Comparison of ENCODE assay signal across 13 cellular contexts in the genomic region with DNA sequence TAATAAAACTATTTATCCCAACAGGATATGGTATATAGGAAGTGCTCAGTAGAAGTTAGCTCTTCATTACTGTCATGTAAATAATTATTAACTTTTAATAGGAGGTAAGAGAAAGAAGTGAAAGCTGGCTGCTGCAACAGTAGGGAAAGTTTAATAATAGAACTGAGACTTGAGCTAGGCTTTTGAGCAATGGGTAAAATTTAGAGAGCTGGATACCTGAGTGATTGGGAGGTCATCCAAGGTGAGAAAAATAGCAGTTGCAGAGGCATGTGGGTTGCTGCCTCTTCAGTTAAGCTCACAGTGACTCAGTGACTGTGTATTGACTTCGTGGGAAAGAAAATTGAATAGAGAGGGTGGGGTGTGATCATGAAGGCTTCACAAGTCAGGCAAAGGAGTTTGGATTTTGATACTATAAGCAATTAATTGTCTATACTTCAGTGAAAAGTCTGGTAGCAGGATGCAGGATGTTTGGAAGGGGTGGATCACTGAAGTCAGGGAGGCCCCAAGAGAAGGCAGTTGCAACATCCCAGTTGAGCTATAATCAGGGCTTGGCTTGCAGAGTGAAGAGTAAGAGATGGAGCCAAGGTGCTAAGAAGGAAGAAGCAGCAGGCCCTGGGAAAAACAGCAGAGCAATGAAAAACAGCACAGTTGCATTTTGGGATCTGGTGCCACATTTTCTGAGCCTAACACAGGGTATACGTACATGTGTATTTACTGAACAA.
DNase-seq lines count a peak whose midpoint lies in the region.
"Had no signal": no experiment of that assay in that cellular context is flagged by ENCODE, and none has a peak within 500 bp of the region (broad histone marks: within the 10 kb centered on the region; RNA-seq: fewer than 3 reads in every experiment).

No MANE protein-coding gene starts in this region.

- peak; percentile 5 for DNase-seq in DMS53 (lab: John Stamatoyannopoulos, UW)
- no peak for DNase-seq in DMS53 treated with DMSO at 0.1 percent for 48 hours (lab: John Stamatoyannopoulos, UW; ENCODE audit: unreplicated experiment)
- DNase-seq in M059J (ENCODE audit: low read depth) = peak; percentile 51
- DNase-seq in fibroblast of the conjunctiva (ENCODE audit: low read depth) = peak; percentile 33
- peak; percentile 51 for DNase-seq in stromal cell of bone marrow (ENCODE audit: low read depth)
- DNase-seq in AG08396 (ENCODE audit: low spot score) = no peak
- DNase-seq in HAP-1 (ENCODE audit: low spot score in 2 of 2) = no peak
- no peak for DNase-seq in NCI-H2029 (lab: John Stamatoyannopoulos, UW)
- DNase-seq: 8988T, activated gamma-delta T cell treated with Interleukin-2 at 50 U/mL for 16 hours, DND-41, mucosa of descending colon, SIG-M5 had no signal

- H3K9me3 ChIP-seq in HAP-1 = no peaks in the 10 kb centered on the region
- H3K9me3 ChIP-seq: mucosa of descending colon had no signal

- H3K27me3 ChIP-seq in HAP-1 (ENCODE audit: low read depth) = no peaks in the 10 kb centered on the region

- H3K36me3 ChIP-seq in HAP-1 (replicated peaks) = no peaks in the 10 kb centered on the region

- no peaks in the 10 kb centered on the region for H3K4me1 ChIP-seq in HAP-1

- in situ Hi-C loops in HAP-1 (cut with MboI; ENCODE audit: low sequenced_read_pairs) = no loop called here

- H3K4me3 ChIP-seq in HAP-1 = no peak overlapping the region
- H3K4me3 ChIP-seq: mucosa of descending colon had no signal

Comparison
In these comparisons a context has a peak if more than half of its experiments do, and no peak if none do; other contexts are left out.
1. DNase-seq: peak in DMS53 (single experiment), M059J (single experiment), fibroblast of the conjunctiva (single experiment) and stromal cell of bone marrow (single experiment); none in DMS53 treated with DMSO at 0.1 percent for 48 hours (single experiment), AG08396 (single experiment), HAP-1 (0 of 2) and NCI-H2029 (single experiment).